2 cellular contexts compared by ENCODE assay signal in the genomic region with DNA sequence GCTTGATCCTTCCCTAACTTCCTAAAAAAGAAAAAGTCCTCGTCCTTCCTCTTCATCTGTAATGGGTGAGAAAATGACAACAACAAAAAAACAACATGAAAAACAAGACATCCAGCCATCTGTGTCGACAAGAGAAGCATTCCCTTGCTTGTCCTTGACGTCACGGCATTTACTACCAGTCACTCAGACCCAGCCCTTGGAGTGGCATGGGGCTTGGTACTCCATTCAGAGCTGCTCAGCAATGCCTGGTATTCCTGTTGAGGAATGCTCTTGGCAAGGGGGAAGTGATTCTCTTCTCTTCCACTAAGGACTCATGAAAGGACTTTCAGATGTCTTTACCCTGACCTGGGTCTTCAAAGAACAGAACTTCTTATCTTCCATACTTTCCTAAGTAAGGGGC.
TF ChIP-seq lines count a peak whose summit lies in the region.

No MANE protein-coding gene starts in this region.

TF ChIP-seq in IMR-90, 13 proteins besides CTCF, POLR2A, EP300 and RAD21 (continued from another document):
- TF ChIP-seq, protein P1, sequence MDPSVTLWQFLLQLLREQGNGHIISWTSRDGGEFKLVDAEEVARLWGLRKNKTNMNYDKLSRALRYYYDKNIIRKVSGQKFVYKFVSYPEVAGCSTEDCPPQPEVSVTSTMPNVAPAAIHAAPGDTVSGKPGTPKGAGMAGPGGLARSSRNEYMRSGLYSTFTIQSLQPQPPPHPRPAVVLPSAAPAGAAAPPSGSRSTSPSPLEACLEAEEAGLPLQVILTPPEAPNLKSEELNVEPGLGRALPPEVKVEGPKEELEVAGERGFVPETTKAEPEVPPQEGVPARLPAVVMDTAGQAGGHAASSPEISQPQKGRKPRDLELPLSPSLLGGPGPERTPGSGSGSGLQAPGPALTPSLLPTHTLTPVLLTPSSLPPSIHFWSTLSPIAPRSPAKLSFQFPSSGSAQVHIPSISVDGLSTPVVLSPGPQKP (IDR thresholded peaks at IDR 0.05; ENCODE audit: borderline replicate concordance, low read depth, low read length), result no peak
- TF ChIP-seq MXI1 (IDR thresholded peaks at IDR 0.05; ENCODE audit: borderline replicate concordance, low read depth, low read length) (no peak), FOS (IDR thresholded peaks at IDR 0.05; ENCODE audit: low read depth, low read length) (no peak)

TF ChIP-seq in WTC11, 78 proteins besides CTCF, POLR2A, EP300 and RAD21 (continued from another document):
- TF ChIP-seq FOXJ3 (CRISPR knock-in tag; IDR thresholded peaks at IDR 0.05; ENCODE audit: borderline replicate concordance) (no peak), CREB1 (CRISPR knock-in tag; IDR thresholded peaks at IDR 0.05) (no peak), TEAD1 (CRISPR knock-in tag; IDR thresholded peaks at IDR 0.05) (no peak), OVOL2 (CRISPR knock-in tag; IDR thresholded peaks at IDR 0.05; ENCODE audit: borderline replicate concordance) (no peak)
- TF ChIP-seq, protein P2, sequence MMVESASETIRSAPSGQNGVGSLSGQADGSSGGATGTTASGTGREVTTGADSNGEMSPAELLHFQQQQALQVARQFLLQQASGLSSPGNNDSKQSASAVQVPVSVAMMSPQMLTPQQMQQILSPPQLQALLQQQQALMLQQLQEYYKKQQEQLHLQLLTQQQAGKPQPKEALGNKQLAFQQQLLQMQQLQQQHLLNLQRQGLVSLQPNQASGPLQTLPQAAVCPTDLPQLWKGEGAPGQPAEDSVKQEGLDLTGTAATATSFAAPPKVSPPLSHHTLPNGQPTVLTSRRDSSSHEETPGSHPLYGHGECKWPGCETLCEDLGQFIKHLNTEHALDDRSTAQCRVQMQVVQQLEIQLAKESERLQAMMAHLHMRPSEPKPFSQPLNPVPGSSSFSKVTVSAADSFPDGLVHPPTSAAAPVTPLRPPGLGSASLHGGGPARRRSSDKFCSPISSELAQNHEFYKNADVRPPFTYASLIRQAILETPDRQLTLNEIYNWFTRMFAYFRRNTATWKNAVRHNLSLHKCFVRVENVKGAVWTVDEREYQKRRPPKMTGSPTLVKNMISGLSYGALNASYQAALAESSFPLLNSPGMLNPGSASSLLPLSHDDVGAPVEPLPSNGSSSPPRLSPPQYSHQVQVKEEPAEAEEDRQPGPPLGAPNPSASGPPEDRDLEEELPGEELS (CRISPR knock-in tag; IDR thresholded peaks at IDR 0.05), result no peak
- TF ChIP-seq, protein P3, sequence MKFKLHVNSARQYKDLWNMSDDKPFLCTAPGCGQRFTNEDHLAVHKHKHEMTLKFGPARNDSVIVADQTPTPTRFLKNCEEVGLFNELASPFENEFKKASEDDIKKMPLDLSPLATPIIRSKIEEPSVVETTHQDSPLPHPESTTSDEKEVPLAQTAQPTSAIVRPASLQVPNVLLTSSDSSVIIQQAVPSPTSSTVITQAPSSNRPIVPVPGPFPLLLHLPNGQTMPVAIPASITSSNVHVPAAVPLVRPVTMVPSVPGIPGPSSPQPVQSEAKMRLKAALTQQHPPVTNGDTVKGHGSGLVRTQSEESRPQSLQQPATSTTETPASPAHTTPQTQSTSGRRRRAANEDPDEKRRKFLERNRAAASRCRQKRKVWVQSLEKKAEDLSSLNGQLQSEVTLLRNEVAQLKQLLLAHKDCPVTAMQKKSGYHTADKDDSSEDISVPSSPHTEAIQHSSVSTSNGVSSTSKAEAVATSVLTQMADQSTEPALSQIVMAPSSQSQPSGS (CRISPR knock-in tag; IDR thresholded peaks at IDR 0.05; ENCODE audit: borderline replicate concordance, low read depth), result no peak
